28 cellular contexts compared by ENCODE assay signal in genomic region chr3:155363690-155364070, GRCh38.
DNase-seq lines count a peak whose midpoint lies in the region; ATAC-seq, FAIRE-seq and TF ChIP-seq lines count a peak whose summit lies in the region.
"Had no signal": no experiment of that assay in that cellular context is flagged by ENCODE, and none has a peak within 500 bp of the region (broad histone marks: within the 10 kb centered on the region; RNA-seq: fewer than 3 reads in every experiment).

No MANE protein-coding gene starts in this region.

- intact Hi-C loops in breast epithelium (cut with DNase I; ENCODE audit: low total_unique reads), result no loop called here

- peaks cover 7% of the 10 kb centered on the region for H3K4me1 Mint-ChIP-seq in astrocyte (ENCODE audit: low read depth, unreplicated experiment)
- H3K4me1 Mint-ChIP-seq in activated naive CD8-positive, alpha-beta T cell treated with anti-CD3 and anti-CD28 coated beads, Interleukin-2, amount 50 U/mL, for 24 hours, result peaks cover 1% of the 10 kb centered on the region
- H3K4me1 Mint-ChIP-seq: activated naive CD4-positive, alpha-beta T cell treated with anti-CD3 and anti-CD28 coated beads, Interleukin-2, amount 50 U/mL, for 24 hours had no signal

- no peak for TF ChIP-seq POLR2A in breast epithelium (IDR thresholded peaks at IDR 0.05)

- H3K27me3 ChIP-seq in HUES48 (ENCODE audit: control insufficient read depth, insufficient read depth, low read length), result peaks cover 42% of the 10 kb centered on the region
- no peaks in the 10 kb centered on the region for H3K27me3 ChIP-seq in astrocyte (ENCODE audit: insufficient read depth, low read length)
- H3K27me3 ChIP-seq in breast epithelium, result no peaks in the 10 kb centered on the region
- H3K27me3 ChIP-seq: sigmoid colon, tibial nerve had no signal

- no peak overlapping the region; the same call in 1 of the 2 replicates for H3K9ac ChIP-seq in HUES48 (ENCODE audit: low read depth, low read length)
- no peak overlapping the region for H3K9ac ChIP-seq in astrocyte (ENCODE audit: low read length)

- H3K36me3 Mint-ChIP-seq in astrocyte (ENCODE audit: low read depth, unreplicated experiment), result no peaks in the 10 kb centered on the region
- H3K36me3 Mint-ChIP-seq in activated naive CD8-positive, alpha-beta T cell treated with anti-CD3 and anti-CD28 coated beads, Interleukin-2, amount 50 U/mL, for 24 hours (ENCODE audit: low read depth), result peaks cover 2% of the 10 kb centered on the region

- no peak overlapping the region for H3K27ac Mint-ChIP-seq in astrocyte (ENCODE audit: unreplicated experiment)
- no peak overlapping the region for H3K27ac Mint-ChIP-seq in activated naive CD8-positive, alpha-beta T cell treated with anti-CD3 and anti-CD28 coated beads, Interleukin-2, amount 50 U/mL, for 24 hours
- H3K27ac Mint-ChIP-seq: activated naive CD4-positive, alpha-beta T cell treated with anti-CD3 and anti-CD28 coated beads, Interleukin-2, amount 50 U/mL, for 24 hours; activated T-helper 2 cell treated with anti-CD3 and anti-CD28 coated beads, Interferon-gamma antibody, Interleukin-2, Interleukin-4, amounts not matched to agents 10 μg/mL and 5 μg/mL and 100 μg/mL, durations not matched to agents 14 hours and 24 hours and 36 hours had no signal

- no peaks in the 10 kb centered on the region for H4K20me1 ChIP-seq in astrocyte (ENCODE audit: insufficient read depth, low read length)

- no peaks in the 10 kb centered on the region for H3K27me3 Mint-ChIP-seq in astrocyte (ENCODE audit: low read depth, unreplicated experiment)
- H3K27me3 Mint-ChIP-seq in activated naive CD8-positive, alpha-beta T cell treated with anti-CD3 and anti-CD28 coated beads, Interleukin-2, amount 50 U/mL, for 24 hours, result no peaks in the 10 kb centered on the region

- H3K4me3 ChIP-seq in HUES48 (ENCODE audit: low read depth, low read length) (0 out of 2 replicates have a peak overlapping the region, but pooled peaks have one; percentile 33), astrocyte (ENCODE audit: insufficient read depth, low read depth, low read length) (no peak overlapping the region), breast epithelium (no peak overlapping the region)
- H3K4me3 ChIP-seq: sigmoid colon, tibial nerve had no signal

- H3K27ac ChIP-seq in HUES48 (ENCODE audit: low read depth, low read length) (peak overlapping the region; percentile 92), astrocyte (ENCODE audit: low read depth, low read length) (no peak overlapping the region), breast epithelium (no peak overlapping the region)
- H3K27ac ChIP-seq: epithelial cell of prostate, sigmoid colon, tibial nerve, WERI-Rb-1 had no signal

- H2AFZ ChIP-seq in astrocyte (ENCODE audit: low read depth, low read length), result peak overlapping the region; percentile 24

- no peak overlapping the region for H3K4me2 ChIP-seq in astrocyte (ENCODE audit: low read length)

- H3K79me2 ChIP-seq in astrocyte (ENCODE audit: insufficient read depth, low read length), result no peaks in the 10 kb centered on the region

- H3K36me3 ChIP-seq in HUES48 (ENCODE audit: control insufficient read depth, insufficient read depth, low read length) (no peaks in the 10 kb centered on the region), astrocyte (ENCODE audit: insufficient read depth, low read length) (no peaks in the 10 kb centered on the region), breast epithelium (no peaks in the 10 kb centered on the region)
- H3K36me3 ChIP-seq: sigmoid colon, tibial nerve, WERI-Rb-1 had no signal

- no peaks in the 10 kb centered on the region for H3K9me3 Mint-ChIP-seq in astrocyte (ENCODE audit: unreplicated experiment)
- peaks cover 10% of the 10 kb centered on the region for H3K9me3 Mint-ChIP-seq in activated naive CD8-positive, alpha-beta T cell treated with anti-CD3 and anti-CD28 coated beads, Interleukin-2, amount 50 U/mL, for 24 hours
- H3K9me3 Mint-ChIP-seq: activated T-helper 2 cell treated with anti-CD3 and anti-CD28 coated beads, Interferon-gamma antibody, Interleukin-2, Interleukin-4, amounts not matched to agents 10 μg/mL and 5 μg/mL and 100 μg/mL, durations not matched to agents 14 hours and 24 hours and 36 hours had no signal

- DNase-seq in astrocyte (ENCODE audit: low read depth) (peak; percentile 10), iPS-NIHi11 (ENCODE audit: low spot score) (peak; percentile 20), breast epithelium (ENCODE audit: low spot score in 2 of 2) (no peak)
- no peak for DNase-seq in activated naive CD8-positive, alpha-beta T cell treated with anti-CD3 and anti-CD28 coated beads, Interleukin-2, amount 50 U/mL, for 24 hours
- DNase-seq: activated CD4-positive, alpha-beta T cell treated with anti-CD3 and anti-CD28 coated beads for 48 hours; activated CD8-positive, alpha-beta memory T cell treated with anti-CD3 and anti-CD28 coated beads for 24 hours; activated T-cell treated with anti-CD3 and anti-CD28 coated beads for 4 hours; Calu3; DMS79 treated with DMSO at 0.1 percent for 48 hours; GDM1; hippocampal formation; MM.1S; NCI-H2081; NCI-H345; SIG-M5; sigmoid colon; stimulated activated CD4-positive, alpha-beta T cell treated with anti-CD3 and anti-CD28 coated beads, Interleukin-4, amount 100 ng/mL, for 24 hours; SW 1271; WERI-Rb-1 had no signal

- H3K4me1 ChIP-seq in HUES48 (ENCODE audit: control insufficient read depth, insufficient read depth, low read length) (peaks cover 74% of the 10 kb centered on the region), astrocyte (ENCODE audit: insufficient read depth, low read length) (no peaks in the 10 kb centered on the region), breast epithelium (no peaks in the 10 kb centered on the region)
- H3K4me1 ChIP-seq: sigmoid colon had no signal

- FAIRE-seq in astrocyte (lab: Jason Lieb, UNC), result no peak
- FAIRE-seq: colon, RCC 7860 had no signal

- H3K4me3 Mint-ChIP-seq in astrocyte (ENCODE audit: unreplicated experiment), result no peak overlapping the region
- no peak overlapping the region for H3K4me3 Mint-ChIP-seq in activated naive CD8-positive, alpha-beta T cell treated with anti-CD3 and anti-CD28 coated beads, Interleukin-2, amount 50 U/mL, for 24 hours
- H3K4me3 Mint-ChIP-seq: activated naive CD4-positive, alpha-beta T cell treated with anti-CD3 and anti-CD28 coated beads, Interleukin-2, amount 50 U/mL, for 24 hours had no signal

- no peak for ATAC-seq in activated naive CD8-positive, alpha-beta T cell treated with anti-CD3 and anti-CD28 coated beads, Interleukin-2, amount 50 U/mL, for 24 hours
- no peak for ATAC-seq in GM21529 (IDR thresholded peaks at IDR 0.05; ENCODE audit: unreplicated experiment)
- ATAC-seq in HG02588 (IDR thresholded peaks at IDR 0.05; ENCODE audit: unreplicated experiment), result no peak

- TF ChIP-seq CTCF in astrocyte (IDR thresholded peaks at IDR 0.05; ENCODE audit: insufficient read depth, low read depth, low read length), result no peak
- no peak for TF ChIP-seq CTCF in breast epithelium (IDR thresholded peaks at IDR 0.05)

- H3K9me3 ChIP-seq in HUES48 (ENCODE audit: control insufficient read depth, insufficient read depth, low read length) (no peaks in the 10 kb centered on the region; the same call in 1 of the 2 replicates), astrocyte (ENCODE audit: insufficient read depth, low read depth, low read length) (no peaks in the 10 kb centered on the region), breast epithelium (peaks cover 4 to 11% of the 10 kb centered on the region in 2 donors)

Comparison
In these comparisons a context has a peak if more than half of its experiments do, and no peak if none do; other contexts are left out.
1. DNase-seq: peak in astrocyte (single experiment) and iPS-NIHi11 (single experiment); none in breast epithelium (0 of 2) and activated naive CD8-positive, alpha-beta T cell treated with anti-CD3 and anti-CD28 coated beads, Interleukin-2, amount 50 U/mL, for 24 hours (single experiment).